13 cellular contexts compared by ENCODE assay signal in genomic region chr6:30447237-30447636, GRCh38. TPM values are rescaled to one million over a fixed set of nuclear protein-coding genes. Genes with fewer than 3 reads are reported as not detected.
DNase-seq lines count a peak whose midpoint lies in the region; ATAC-seq, FAIRE-seq and TF ChIP-seq lines count a peak whose summit lies in the region.
"Had no signal": no experiment of that assay in that cellular context is flagged by ENCODE, and none has a peak within 500 bp of the region (broad histone marks: within the 10 kb centered on the region; RNA-seq: fewer than 3 reads in every experiment).

No MANE protein-coding gene starts in this region.

- whole genome bisulfite sequencing in heart right ventricle, 2 donors: 1 to 5% methylated on average over 2 of the region's 2 CpGs
- 12% methylated on average over 2 of the region's 2 CpGs for WGBS in hepatocyte (ENCODE audit: low lambda C conversion rate, missing lambda C conversion rate)
- 4 to 10% (median 5%) methylated on average over 2 of the region's 2 CpGs for WGBS in small intestine, 3 donors

- ATAC-seq in heart right ventricle (no peak), HG02571 (IDR thresholded peaks at IDR 0.05; ENCODE audit: unreplicated experiment) (no peak)
- ATAC-seq: upper lobe of right lung had no signal

- no peak for FAIRE-seq in small intestine (lab: Jason Lieb, UNC)
- FAIRE-seq: GM12891 had no signal

- H3K27me3 ChIP-seq in cardiac muscle cell (peaks cover 92% of the 10 kb centered on the region), heart right ventricle (peaks cover 4 to 100% (median 100%) of the 10 kb centered on the region in 7 donors), hepatocyte (peaks cover 92% of the 10 kb centered on the region), small intestine (ENCODE audit: control insufficient read depth in 2 of 2, insufficient read depth in 2 of 2, low read length in 2 of 2) (peaks cover 9 to 38% of the 10 kb centered on the region in 2 donors)

- H3K9me3 ChIP-seq in cardiac muscle cell (ENCODE audit: low read depth): no peaks in the 10 kb centered on the region
- no peaks in the 10 kb centered on the region for H3K9me3 ChIP-seq in heart right ventricle
- H3K9me3 ChIP-seq in hepatocyte (ENCODE audit: low read depth): no peaks in the 10 kb centered on the region
- H3K9me3 ChIP-seq in small intestine (ENCODE audit: control insufficient read depth, low read depth): no peaks in the 10 kb centered on the region
- H3K9me3 ChIP-seq: BLaER1, upper lobe of right lung had no signal

- TF ChIP-seq CTCF in cardiac muscle cell (IDR thresholded peaks at IDR 0.05; ENCODE audit: low read depth, low read length) (peak; percentile 25), heart right ventricle (IDR thresholded peaks at IDR 0.05) (peak in 1 of 9 donors; percentile 22), hepatocyte (IDR thresholded peaks at IDR 0.05; ENCODE audit: poor library complexity) (peak; percentile 5)

- DNase-seq in cardiac muscle cell (ENCODE audit: low read depth in 1 of 2, low spot score in 1 of 2) (peak; percentile 21 to 54), heart right ventricle (no peak), SW480 (ENCODE audit: low spot score) (peak; percentile 34), hepatocyte (ENCODE audit: low spot score) (peak; percentile 13), small intestine (no peak), NCI-H774 (lab: John Stamatoyannopoulos, UW) (no peak), NCI-H1417 treated with DMSO at 0.1 percent for 48 hours (lab: John Stamatoyannopoulos, UW) (no peak)
- DNase-seq: activated T-cell treated with anti-CD3 and anti-CD28 coated beads, Interleukin-2, amount 50 U/mL, for 48 hours; dorsolateral prefrontal cortex; upper lobe of right lung had no signal

- intact Hi-C loops in heart right ventricle (cut with DNase I): no loop called here

- H3K79me2 ChIP-seq in hepatocyte: no peaks in the 10 kb centered on the region

- no peaks in the 10 kb centered on the region for H3K9me2 ChIP-seq in hepatocyte (replicated peaks; ENCODE audit: insufficient read depth)

- H3K4me3 ChIP-seq in cardiac muscle cell (no peak overlapping the region), heart right ventricle (no peak overlapping the region), hepatocyte (no peak overlapping the region), small intestine (ENCODE audit: low read depth in 1 of 2, low read length in 2 of 2) (no peak overlapping the region)
- H3K4me3 ChIP-seq: BLaER1, dorsolateral prefrontal cortex, upper lobe of right lung had no signal

- no peak overlapping the region for H3K4me2 ChIP-seq in hepatocyte
- H3K4me2 ChIP-seq: BLaER1 had no signal

- H3K27ac ChIP-seq in cardiac muscle cell: no peak overlapping the region
- no peak overlapping the region for H3K27ac ChIP-seq in heart right ventricle
- H3K27ac ChIP-seq in hepatocyte: no peak overlapping the region
- no peak overlapping the region for H3K27ac ChIP-seq in small intestine (ENCODE audit: low read depth in 1 of 2, low read length in 1 of 2)
- H3K27ac ChIP-seq: BLaER1, dorsolateral prefrontal cortex, upper lobe of right lung had no signal

- no peaks in the 10 kb centered on the region for H3K4me1 ChIP-seq in cardiac muscle cell (ENCODE audit: low read depth)
- peaks cover 0 to 26% (median 11%) of the 10 kb centered on the region in 9 donors for H3K4me1 ChIP-seq in heart right ventricle
- no peaks in the 10 kb centered on the region for H3K4me1 ChIP-seq in hepatocyte (ENCODE audit: insufficient read depth)
- H3K4me1 ChIP-seq in small intestine (ENCODE audit: control insufficient read depth in 2 of 2, insufficient read depth in 1 of 2, low read depth in 1 of 2, low read length in 1 of 2): no peaks in the 10 kb centered on the region

- no peaks in the 10 kb centered on the region for H4K20me1 ChIP-seq in hepatocyte (ENCODE audit: insufficient read depth, poor library complexity, severe bottlenecking)

- no peaks in the 10 kb centered on the region for H3K36me3 ChIP-seq in cardiac muscle cell
- H3K36me3 ChIP-seq in heart right ventricle: no peaks in the 10 kb centered on the region
- H3K36me3 ChIP-seq in hepatocyte (replicated peaks; ENCODE audit: insufficient read depth, low read depth): no peaks in the 10 kb centered on the region
- H3K36me3 ChIP-seq in small intestine (ENCODE audit: control insufficient read depth in 2 of 2, insufficient read depth in 2 of 2, low read length in 2 of 2): no peaks in the 10 kb centered on the region
- H3K36me3 ChIP-seq: BLaER1, upper lobe of right lung had no signal

- no peak overlapping the region for H2AFZ ChIP-seq in hepatocyte

RNA-seq across cellular contexts. Expression of gene HLA-E, which starts 42.1 kb away (rescaled TPM):
- 30.0 and 39.2 TPM in 2 replicates for total RNA-seq in cardiac muscle cell
- polyA plus RNA-seq in cardiac muscle cell: 17.0 and 26.1 TPM in 2 replicates
- total RNA-seq in heart right ventricle: 100 to 1,000 TPM; 121 to 482 (median 155) TPM
- 100 to 1,000 TPM; 232 to 263 TPM for polyA plus RNA-seq in heart right ventricle
- 155 and 158 TPM in 2 replicates for total RNA-seq in hepatocyte
- polyA plus RNA-seq in hepatocyte: 141 and 163 TPM in 2 replicates
- polyA plus RNA-seq in small intestine: 100 to 1,000 TPM in 2 of 3 donors, 10 to 100 TPM in 1; 72.5 to 494 (median 228) TPM

Comparison
In these comparisons a context has a peak if more than half of its experiments do, and no peak if none do; other contexts are left out.
1. DNase-seq: peak in cardiac muscle cell (2 of 2), SW480 (single experiment) and hepatocyte (single experiment); none in heart right ventricle (0 of 2), small intestine (single experiment), NCI-H774 (single experiment) and NCI-H1417 treated with DMSO at 0.1 percent for 48 hours (single experiment).